Comparison of ENCODE assay signal across 12 cellular contexts in genomic region chr10:24826022-24826421, GRCh38.
DNase-seq lines count a peak whose midpoint lies in the region; ATAC-seq and TF ChIP-seq lines count a peak whose summit lies in the region.
"Had no signal": no experiment of that assay in that cellular context is flagged by ENCODE, and none has a peak within 500 bp of the region (broad histone marks: within the 10 kb centered on the region; RNA-seq: fewer than 3 reads in every experiment).

No MANE protein-coding gene starts in this region.

- no peaks in the 10 kb centered on the region for H3K9me3 Mint-ChIP-seq in activated CD8-positive, alpha-beta T cell treated with anti-CD3 and anti-CD28 coated beads for 36 hours

- H3K4me3 ChIP-seq in AG10803 (ENCODE audit: low read length) = no peak overlapping the region
- H3K4me3 ChIP-seq: transverse colon had no signal

- POLR2A ChIA-PET in activated CD8-positive, alpha-beta T cell treated with anti-CD3 and anti-CD28 coated beads for 36 hours (lab: Charles Lee) = no interaction called here

- CTCF ChIA-PET in activated CD8-positive, alpha-beta T cell treated with anti-CD3 and anti-CD28 coated beads for 36 hours (lab: Charles Lee) = no interaction called here

- peaks cover 42% of the 10 kb centered on the region for H3K4me1 Mint-ChIP-seq in activated CD8-positive, alpha-beta T cell treated with anti-CD3 and anti-CD28 coated beads for 36 hours (ENCODE audit: low read depth)

- no peak overlapping the region for H3K27ac Mint-ChIP-seq in activated CD8-positive, alpha-beta T cell treated with anti-CD3 and anti-CD28 coated beads for 36 hours

- DNase-seq in AG10803 (ENCODE audit: low read depth) = peak; percentile 84
- peak; percentile 17 for DNase-seq in activated CD8-positive, alpha-beta T cell treated with anti-CD3 and anti-CD28 coated beads for 36 hours
- peak; percentile 1 for DNase-seq in glomerular visceral epithelial cell (ENCODE audit: extremely low spot score)
- no peak for DNase-seq in Ammon's horn (ENCODE audit: low spot score)
- DNase-seq: head of caudate nucleus, NCI-H446 treated with DMSO at 0.1 percent for 48 hours, retina, transverse colon had no signal

- peak; percentile 39 for ATAC-seq in GM18868 (IDR thresholded peaks at IDR 0.05; ENCODE audit: unreplicated experiment)
- peak; percentile 28 for ATAC-seq in activated CD8-positive, alpha-beta T cell treated with anti-CD3 and anti-CD28 coated beads for 36 hours
- ATAC-seq in GM19023 (IDR thresholded peaks at IDR 0.05; ENCODE audit: unreplicated experiment) = no peak
- no peak for ATAC-seq in HG03520 (IDR thresholded peaks at IDR 0.05; ENCODE audit: unreplicated experiment)
- no peak for ATAC-seq in HG02588 (IDR thresholded peaks at IDR 0.05; ENCODE audit: unreplicated experiment)

- H3K27me3 Mint-ChIP-seq in activated CD8-positive, alpha-beta T cell treated with anti-CD3 and anti-CD28 coated beads for 36 hours = no peaks in the 10 kb centered on the region

- H3K4me3 Mint-ChIP-seq in activated CD8-positive, alpha-beta T cell treated with anti-CD3 and anti-CD28 coated beads for 36 hours = peak overlapping the region; percentile 9

- intact Hi-C loops in activated CD8-positive, alpha-beta T cell treated with anti-CD3 and anti-CD28 coated beads for 36 hours (cut with micrococcal nuclease) = no loop called here

- no peaks in the 10 kb centered on the region for H3K36me3 Mint-ChIP-seq in activated CD8-positive, alpha-beta T cell treated with anti-CD3 and anti-CD28 coated beads for 36 hours (ENCODE audit: low read depth)

- no peak for TF ChIP-seq CTCF in AG10803 (conservative IDR thresholded peaks at IDR 0.05; ENCODE audit: low read length)
- no peak for TF ChIP-seq CTCF in activated CD8-positive, alpha-beta T cell treated with anti-CD3 and anti-CD28 coated beads for 36 hours (IDR thresholded peaks at IDR 0.05)

Comparison
In these comparisons a context has a peak if more than half of its experiments do, and no peak if none do; other contexts are left out.
1. ATAC-seq: peak in GM18868 (single experiment) and activated CD8-positive, alpha-beta T cell treated with anti-CD3 and anti-CD28 coated beads for 36 hours (single experiment); none in GM19023 (single experiment), HG03520 (single experiment) and HG02588 (single experiment).